In the genomic region with DNA sequence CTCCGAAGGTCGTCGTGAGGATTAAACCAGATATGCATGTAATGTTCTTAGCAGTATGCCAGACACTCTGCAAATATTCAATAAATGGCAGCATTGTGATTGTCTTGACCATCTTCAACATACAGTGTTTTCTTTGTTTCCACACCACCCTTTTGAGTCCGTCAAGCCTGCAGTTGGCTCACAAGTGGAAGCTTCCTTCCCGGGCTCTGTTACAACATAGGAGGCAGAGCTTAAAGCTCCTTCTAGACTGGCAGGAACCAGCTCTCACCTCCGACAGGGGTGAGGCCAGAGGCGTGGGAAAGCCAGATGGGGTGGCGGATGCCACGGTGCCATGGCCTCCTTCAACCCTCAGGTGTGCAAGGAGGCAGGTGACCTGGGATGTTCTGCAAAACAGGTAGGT, we compare ENCODE assay signal across 29 cellular contexts.
"Had no signal": no experiment of that assay in that cellular context is flagged by ENCODE, and none has a peak within 500 bp of the region (broad histone marks: within the 10 kb centered on the region; RNA-seq: fewer than 3 reads in every experiment).

No MANE protein-coding gene starts in this region.

- H3K27ac ChIP-seq: brain microvascular endothelial cell, Peyer's patch, RWPE1, SJSA1 had no signal

- H3K36me3 ChIP-seq: brain microvascular endothelial cell, Peyer's patch, SJSA1 had no signal

- H3K27ac Mint-ChIP-seq: activated B cell treated with CpG ODN at 0.5 μM for 24 hours; activated CD4-positive, alpha-beta T cell treated with anti-CD3 and anti-CD28 coated beads, Interleukin-2, amount 10 ng/mL, durations not matched to agents 24 days and 14 days; activated CD8-positive, alpha-beta memory T cell treated with anti-CD3 and anti-CD28 coated beads, Interleukin-2, amount 10 ng/mL, durations not matched to agents 7 days and 5 days; activated naive CD4-positive, alpha-beta T cell treated with anti-CD3 and anti-CD28 coated beads, Interleukin-2, amount 50 U/mL, for 72 hours; activated naive CD8-positive, alpha-beta T cell treated with anti-CD3 and anti-CD28 coated beads, Interleukin-2, amount 50 U/mL, for 24 hours had no signal

- H3K9me3 ChIP-seq: Peyer's patch, SJSA1 had no signal

- DNase-seq: activated B cell treated with CpG ODN at 0.5 μM for 24 hours; activated CD4-positive, alpha-beta T cell treated with anti-CD3 and anti-CD28 coated beads for 1 hour; activated CD4-positive, alpha-beta T cell treated with anti-CD3 and anti-CD28 coated beads, Interleukin-2, amount 10 ng/mL, durations not matched to agents 24 days and 14 days; activated CD4-positive, alpha-beta T cell treated with anti-CD3 and anti-CD28 coated beads, Interleukin-2, amount 50 U/mL, for 48 hours; activated CD8-positive, alpha-beta memory T cell treated with anti-CD3 and anti-CD28 coated beads, Interleukin-2, amount 10 ng/mL, durations not matched to agents 7 days and 5 days; activated effector memory CD4-positive, alpha-beta T cell treated with anti-CD3 and anti-CD28 coated beads, Interleukin-2, amount 50 U/mL, for 16 hours; activated naive CD4-positive, alpha-beta T cell treated with Interleukin-2 at 50 U/mL for 16 hours; activated naive CD8-positive, alpha-beta T cell treated with anti-CD3 and anti-CD28 coated beads, Interleukin-2, amount 50 U/mL, for 24 hours; activated T-cell treated with anti-CD3 and anti-CD28 coated beads, Interleukin-2, amount 50 U/mL, for 4 hours; amygdala; brain microvascular endothelial cell; caudate nucleus; MM.1S; NCI-H1105; NCI-H1436; NCI-H1694 treated with DMSO at 0.1 percent for 48 hours; NCI-H2029 treated with DMSO at 0.1 percent for 48 hours; NCI-H510A treated with DMSO at 0.1 percent for 48 hours; NCI-H69; NK-92 treated with Interleukin-12 subunit alpha and Interleukin-12 subunit beta, amount 100 ng/mL, for 24 hours; OCI-M1; Peyer's patch; Right ventricle myocardium superior; T-helper 2 cell; T1000 had no signal

- H3K4me1 ChIP-seq: Peyer's patch, SJSA1 had no signal

- H3K4me3 ChIP-seq: Peyer's patch, SJSA1 had no signal

- H3K27me3 ChIP-seq: brain microvascular endothelial cell, Peyer's patch, SJSA1 had no signal

- H3K27me3 Mint-ChIP-seq: activated CD4-positive, alpha-beta T cell treated with anti-CD3 and anti-CD28 coated beads, Interleukin-2, amount 10 ng/mL, durations not matched to agents 24 days and 14 days; activated CD8-positive, alpha-beta memory T cell treated with anti-CD3 and anti-CD28 coated beads, Interleukin-2, amount 10 ng/mL, durations not matched to agents 7 days and 5 days had no signal

- H3K9me3 Mint-ChIP-seq: activated B cell treated with CpG ODN at 0.5 μM for 24 hours; activated CD4-positive, alpha-beta T cell treated with anti-CD3 and anti-CD28 coated beads, Interleukin-2, amount 10 ng/mL, durations not matched to agents 24 days and 14 days; activated naive CD4-positive, alpha-beta T cell treated with anti-CD3 and anti-CD28 coated beads, Interleukin-2, amount 50 U/mL, for 72 hours; activated naive CD8-positive, alpha-beta T cell treated with anti-CD3 and anti-CD28 coated beads, Interleukin-2, amount 50 U/mL, for 24 hours; activated T-cell treated with anti-CD3 and anti-CD28 coated beads, Interleukin-2, amount 50 U/mL, for 4 hours had no signal

- H3K4me1 Mint-ChIP-seq: activated B cell treated with CpG ODN at 0.5 μM for 24 hours; activated naive CD8-positive, alpha-beta T cell treated with anti-CD3 and anti-CD28 coated beads, Interleukin-2, amount 50 U/mL, for 24 hours had no signal

- FAIRE-seq: TTC549 had no signal

- H3K36me3 Mint-ChIP-seq: activated CD8-positive, alpha-beta memory T cell treated with anti-CD3 and anti-CD28 coated beads, Interleukin-2, amount 10 ng/mL, durations not matched to agents 7 days and 5 days; activated naive CD4-positive, alpha-beta T cell treated with anti-CD3 and anti-CD28 coated beads, Interleukin-2, amount 50 U/mL, for 72 hours had no signal

- H3K4me3 Mint-ChIP-seq: activated B cell treated with CpG ODN at 0.5 μM for 24 hours; activated CD4-positive, alpha-beta T cell treated with anti-CD3 and anti-CD28 coated beads, Interleukin-2, amount 10 ng/mL, durations not matched to agents 24 days and 14 days; activated CD8-positive, alpha-beta memory T cell treated with anti-CD3 and anti-CD28 coated beads, Interleukin-2, amount 10 ng/mL, durations not matched to agents 7 days and 5 days; activated naive CD8-positive, alpha-beta T cell treated with anti-CD3 and anti-CD28 coated beads, Interleukin-2, amount 50 U/mL, for 24 hours; activated T-cell treated with anti-CD3 and anti-CD28 coated beads, Interleukin-2, amount 50 U/mL, for 4 hours had no signal

- ATAC-seq: activated CD8-positive, alpha-beta memory T cell treated with anti-CD3 and anti-CD28 coated beads, Interleukin-2, amount 10 ng/mL, durations not matched to agents 7 days and 5 days; activated naive CD4-positive, alpha-beta T cell treated with anti-CD3 and anti-CD28 coated beads, Interleukin-2, amount 50 U/mL, for 72 hours; activated naive CD8-positive, alpha-beta T cell treated with anti-CD3 and anti-CD28 coated beads, Interleukin-2, amount 50 U/mL, for 24 hours; activated T-cell treated with anti-CD3 and anti-CD28 coated beads, Interleukin-2, amount 50 U/mL, for 4 hours had no signal
